In genomic region chr20:31835977-31836852, GRCh38 we compare ENCODE assay signal across 1 cellular context.
A peak's percentile ranks its signal among the peaks of the same experiment; 100 is the strongest.
TF ChIP-seq lines count a peak whose summit lies in the region.

No MANE protein-coding gene starts in this region.

TF ChIP-seq in HepG2, 621 proteins besides CTCF, POLR2A, EP300 and RAD21 (continued from another document and continues in another):
- no peak for TF ChIP-seq ZNF318 (CRISPR knock-in tag; IDR thresholded peaks at IDR 0.05)
- TF ChIP-seq ATF5 (CRISPR knock-in tag; IDR thresholded peaks at IDR 0.05; ENCODE audit: low read depth): no peak
- no peak for TF ChIP-seq ZNF496 (CRISPR knock-in tag; IDR thresholded peaks at IDR 0.05; ENCODE audit: insufficient replicate concordance)
- peak; percentile 52; the same call in 1 of the 2 replicates for TF ChIP-seq ZSCAN31 (CRISPR knock-in tag; IDR thresholded peaks at IDR 0.05; ENCODE audit: low read depth)
- TF ChIP-seq GTF3A (CRISPR knock-in tag; conservative IDR thresholded peaks at IDR 0.05): no peak
- no peak for TF ChIP-seq NFYC (CRISPR knock-in tag; IDR thresholded peaks at IDR 0.05)
- TF ChIP-seq ZNF572 (CRISPR knock-in tag; IDR thresholded peaks at IDR 0.05): no peak
- no peak for TF ChIP-seq ZFP82 (CRISPR knock-in tag; IDR thresholded peaks at IDR 0.05; ENCODE audit: borderline replicate concordance)
- TF ChIP-seq ZNF280D (CRISPR knock-in tag; IDR thresholded peaks at IDR 0.05): no peak
- no peak for TF ChIP-seq ZNF138 (CRISPR knock-in tag; IDR thresholded peaks at IDR 0.05; ENCODE audit: low read depth)
- no peak for TF ChIP-seq ZNF382 (CRISPR knock-in tag; IDR thresholded peaks at IDR 0.05; ENCODE audit: borderline replicate concordance)
- no peak for TF ChIP-seq ZNF234 (CRISPR knock-in tag; conservative IDR thresholded peaks at IDR 0.05)
- no peak for TF ChIP-seq ZBTB42 (CRISPR knock-in tag; IDR thresholded peaks at IDR 0.05)
- 0 out of 2 replicates have a peak, but pooled peaks have one; percentile 26 for TF ChIP-seq MAZ (IDR thresholded peaks at IDR 0.05; ENCODE audit: borderline replicate concordance, low read depth, low read length)
- TF ChIP-seq MAZ (CRISPR knock-in tag; IDR thresholded peaks at IDR 0.05; ENCODE audit: low read depth): no peak
- TF ChIP-seq STAG1 (CRISPR knock-in tag; IDR thresholded peaks at IDR 0.05): no peak
- no peak for TF ChIP-seq ZBTB44 (CRISPR knock-in tag; IDR thresholded peaks at IDR 0.05)
- no peak for TF ChIP-seq ZNF10 (CRISPR knock-in tag; IDR thresholded peaks at IDR 0.05; ENCODE audit: borderline replicate concordance, low read depth)
- TF ChIP-seq ZIK1 (CRISPR knock-in tag; IDR thresholded peaks at IDR 0.05; ENCODE audit: borderline replicate concordance, low read depth): no peak
- TF ChIP-seq ZNF354B (CRISPR knock-in tag; IDR thresholded peaks at IDR 0.05): no peak
- TF ChIP-seq FOXP4 (CRISPR knock-in tag; IDR thresholded peaks at IDR 0.05): no peak
- no peak for TF ChIP-seq ZMAT3 (CRISPR knock-in tag; conservative IDR thresholded peaks at IDR 0.05)
- no peak for TF ChIP-seq KDM3A (CRISPR knock-in tag; IDR thresholded peaks at IDR 0.05; ENCODE audit: low read depth)
- TF ChIP-seq ZNF329 (CRISPR knock-in tag; IDR thresholded peaks at IDR 0.05; ENCODE audit: low read depth): no peak
- TF ChIP-seq XBP1 (CRISPR knock-in tag; IDR thresholded peaks at IDR 0.05): no peak
- no peak for TF ChIP-seq ZNF766 (CRISPR knock-in tag; IDR thresholded peaks at IDR 0.05; ENCODE audit: borderline replicate concordance)
- TF ChIP-seq NKX3-1 (CRISPR knock-in tag; IDR thresholded peaks at IDR 0.05): no peak
- no peak; the same call in 1 of the 2 replicates for TF ChIP-seq HBP1 (CRISPR knock-in tag; IDR thresholded peaks at IDR 0.05; ENCODE audit: low read depth)
- TF ChIP-seq ZNF616 (CRISPR knock-in tag; IDR thresholded peaks at IDR 0.05; ENCODE audit: low read depth): no peak
- TF ChIP-seq ZNF768 (CRISPR knock-in tag; IDR thresholded peaks at IDR 0.05): peak; percentile 87; the same call in 1 of the 2 replicates
- no peak for TF ChIP-seq DRAP1 (CRISPR knock-in tag; IDR thresholded peaks at IDR 0.05)
- TF ChIP-seq DPF2 (CRISPR knock-in tag; IDR thresholded peaks at IDR 0.05; ENCODE audit: borderline replicate concordance, low read depth): peak; percentile 69
- no peak for TF ChIP-seq ZNF12 (CRISPR knock-in tag; IDR thresholded peaks at IDR 0.05)
- TF ChIP-seq ZNF710 (CRISPR knock-in tag; IDR thresholded peaks at IDR 0.05; ENCODE audit: borderline replicate concordance): no peak
- no peak for TF ChIP-seq ZFYVE20 (CRISPR knock-in tag; IDR thresholded peaks at IDR 0.05; ENCODE audit: borderline replicate concordance, low read depth)
- no peak for TF ChIP-seq ZNF230 (CRISPR knock-in tag; IDR thresholded peaks at IDR 0.05)
- TF ChIP-seq LRRFIP1 (CRISPR knock-in tag; conservative IDR thresholded peaks at IDR 0.05): no peak
